ENCODE assay signal across 27 cellular contexts in the genomic region with DNA sequence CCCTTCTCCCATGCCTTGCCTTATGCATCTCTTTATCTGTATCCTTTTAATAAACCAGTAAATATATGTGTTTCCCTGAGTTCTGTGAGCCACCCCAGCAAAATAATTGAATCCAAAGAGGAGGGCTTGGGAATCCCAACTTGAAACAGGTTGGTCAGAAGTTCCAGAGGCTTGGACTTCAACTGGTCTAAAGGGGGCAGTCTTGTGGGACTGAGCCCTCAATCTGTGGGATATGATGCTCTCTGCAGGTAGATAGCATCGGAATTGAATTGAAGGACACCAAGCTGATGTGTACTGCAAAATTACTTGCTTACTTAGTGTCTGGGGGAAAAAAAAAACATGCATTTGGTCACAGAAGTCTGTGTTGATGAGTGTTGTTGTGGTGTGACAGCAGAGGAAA.
"Had no signal": no experiment of that assay in that cellular context is flagged by ENCODE, and none has a peak within 500 bp of the region (broad histone marks: within the 10 kb centered on the region; RNA-seq: fewer than 3 reads in every experiment).

No MANE protein-coding gene starts in this region.

- H3K4me3 ChIP-seq: coronary artery, dorsolateral prefrontal cortex had no signal

- H3K36me3 Mint-ChIP-seq: activated naive CD8-positive, alpha-beta T cell had no signal

- H3K27me3 Mint-ChIP-seq: activated CD4-positive, alpha-beta memory T cell treated with anti-CD3 and anti-CD28 coated beads, Interleukin-2, amount 10 ng/mL, durations not matched to agents 7 days and 5 days; activated CD4-positive, alpha-beta T cell treated with anti-CD3 and anti-CD28 coated beads, Interleukin-2, amount 10 ng/mL, durations not matched to agents 7 days and 5 days; activated naive CD8-positive, alpha-beta T cell; activated T-cell treated with anti-CD3 and anti-CD28 coated beads, Interleukin-2, amount 50 U/mL, for 24 hours; central memory CD8-positive, alpha-beta T cell; dendritic cell treated with granulocyte-macrophage colony-stimulating factor and Interleukin-4, amounts not matched to agents 40 ng/mL and 50 ng/mL, for 4 days; T-helper 17 cell had no signal

- H3K4me1 Mint-ChIP-seq: activated CD4-positive, alpha-beta memory T cell treated with anti-CD3 and anti-CD28 coated beads, Interleukin-2, amount 10 ng/mL, durations not matched to agents 7 days and 5 days; activated CD4-positive, alpha-beta T cell treated with anti-CD3 and anti-CD28 coated beads, Interleukin-2, amount 10 ng/mL, durations not matched to agents 7 days and 5 days; central memory CD8-positive, alpha-beta T cell; T-helper 17 cell had no signal

- DNase-seq: activated CD4-positive, alpha-beta memory T cell treated with anti-CD3 and anti-CD28 coated beads, Interleukin-2, amount 10 ng/mL, durations not matched to agents 7 days and 5 days; activated CD4-positive, alpha-beta T cell treated with anti-CD3 and anti-CD28 coated beads for 1 hour; activated CD4-positive, alpha-beta T cell treated with anti-CD3 and anti-CD28 coated beads for 4 hours; activated CD4-positive, alpha-beta T cell treated with anti-CD3 and anti-CD28 coated beads, Interleukin-2, amount 10 ng/mL, durations not matched to agents 7 days and 5 days; activated CD4-positive, alpha-beta T cell treated with anti-CD3 and anti-CD28 coated beads, Interleukin-2, amount 50 U/mL, for 4 hours; activated CD8-positive, alpha-beta memory T cell treated with anti-CD3 and anti-CD28 coated beads, Interleukin-2, amount 50 U/mL, for 48 hours; activated gamma-delta T cell; activated naive CD4-positive, alpha-beta T cell treated with anti-CD3 and anti-CD28 coated beads, Interleukin-2, amount 50 U/mL, for 16 hours; activated naive CD4-positive, alpha-beta T cell treated with Interleukin-2 at 50 U/mL for 16 hours; activated T-cell treated with anti-CD3 and anti-CD28 coated beads for 4 hours; activated T-cell treated with anti-CD3 and anti-CD28 coated beads, Interleukin-2, amount 50 U/mL, for 24 hours; activated T-cell treated with anti-CD3 and anti-CD28 coated beads, Interleukin-2, amount 50 U/mL, for 72 hours; amniotic stem cell; anterior cingulate cortex; brain microvascular endothelial cell; dorsolateral prefrontal cortex; effector CD4-positive, alpha-beta T cell; foreskin fibroblast; head of caudate nucleus; T-helper 1 cell; T-helper 17 cell had no signal

- H3K4me3 Mint-ChIP-seq: activated CD4-positive, alpha-beta memory T cell treated with anti-CD3 and anti-CD28 coated beads, Interleukin-2, amount 10 ng/mL, durations not matched to agents 7 days and 5 days; activated CD4-positive, alpha-beta T cell treated with anti-CD3 and anti-CD28 coated beads, Interleukin-2, amount 10 ng/mL, durations not matched to agents 7 days and 5 days; activated naive CD8-positive, alpha-beta T cell; activated T-cell treated with anti-CD3 and anti-CD28 coated beads, Interleukin-2, amount 50 U/mL, for 24 hours; activated T-cell treated with anti-CD3 and anti-CD28 coated beads, Interleukin-2, amount 50 U/mL, for 72 hours; central memory CD8-positive, alpha-beta T cell; dendritic cell treated with granulocyte-macrophage colony-stimulating factor and Interleukin-4, amounts not matched to agents 40 ng/mL and 50 ng/mL, for 4 days; T-helper 17 cell; T-helper 2 cell treated with Interferon-gamma antibody and Interleukin-4, amounts not matched to agents 5 μg/mL and 100 μg/mL, for 36 hours had no signal

- H3K36me3 ChIP-seq: brain microvascular endothelial cell had no signal

- H3K27ac Mint-ChIP-seq: activated CD4-positive, alpha-beta memory T cell treated with anti-CD3 and anti-CD28 coated beads, Interleukin-2, amount 10 ng/mL, durations not matched to agents 7 days and 5 days; activated CD4-positive, alpha-beta T cell treated with anti-CD3 and anti-CD28 coated beads, Interleukin-2, amount 10 ng/mL, durations not matched to agents 7 days and 5 days; activated naive CD8-positive, alpha-beta T cell; activated T-cell treated with anti-CD3 and anti-CD28 coated beads, Interleukin-2, amount 50 U/mL, for 24 hours; activated T-cell treated with anti-CD3 and anti-CD28 coated beads, Interleukin-2, amount 50 U/mL, for 72 hours; dendritic cell treated with granulocyte-macrophage colony-stimulating factor and Interleukin-4, amounts not matched to agents 40 ng/mL and 50 ng/mL, for 4 days; T-helper 17 cell; T-helper 2 cell treated with Interferon-gamma antibody and Interleukin-4, amounts not matched to agents 5 μg/mL and 100 μg/mL, for 36 hours had no signal

- ATAC-seq: activated T-cell treated with anti-CD3 and anti-CD28 coated beads, Interleukin-2, amount 50 U/mL, for 72 hours; esophagus mucosa; T-helper 17 cell had no signal

- H3K27me3 ChIP-seq: brain microvascular endothelial cell had no signal

- H3K9me3 Mint-ChIP-seq: activated CD4-positive, alpha-beta T cell treated with anti-CD3 and anti-CD28 coated beads, Interleukin-2, amount 10 ng/mL, durations not matched to agents 7 days and 5 days; activated T-cell treated with anti-CD3 and anti-CD28 coated beads, Interleukin-2, amount 50 U/mL, for 24 hours; T-helper 2 cell treated with Interferon-gamma antibody and Interleukin-4, amounts not matched to agents 5 μg/mL and 100 μg/mL, for 36 hours had no signal

- H3K27ac ChIP-seq: brain microvascular endothelial cell, coronary artery, dorsolateral prefrontal cortex had no signal
